ENCODE assay signal across 11 cellular contexts in the genomic region with DNA sequence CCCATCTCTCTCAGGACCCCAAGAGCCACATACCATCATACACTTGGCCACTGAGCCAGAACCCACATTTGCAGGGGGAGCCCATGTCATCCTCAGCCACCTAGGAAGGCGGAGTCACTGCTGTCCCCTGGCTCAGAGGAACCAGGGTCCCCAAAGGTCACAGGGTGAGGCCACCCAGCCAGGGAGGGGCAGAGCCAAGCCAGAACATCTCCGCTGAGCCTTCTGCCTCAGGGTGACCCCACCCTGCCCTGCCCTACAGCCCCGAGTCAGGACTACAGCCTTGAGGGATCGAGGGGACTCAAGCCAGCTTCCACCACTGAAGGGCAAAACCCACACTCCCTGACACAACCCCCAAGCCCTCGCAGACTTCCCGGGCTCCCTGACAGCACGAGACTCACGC. TPM values are rescaled to one million over a fixed set of nuclear protein-coding genes. Genes with fewer than 3 reads are reported as not detected.
DNase-seq lines count a peak whose midpoint lies in the region; ATAC-seq and TF ChIP-seq lines count a peak whose summit lies in the region.
"Had no signal": no experiment of that assay in that cellular context is flagged by ENCODE, and none has a peak within 500 bp of the region (broad histone marks: within the 10 kb centered on the region; RNA-seq: fewer than 3 reads in every experiment).

No MANE protein-coding gene starts in this region.

- no peaks in the 10 kb centered on the region for H3K36me3 Mint-ChIP-seq in GM23338 (ENCODE audit: low read depth)
- H3K36me3 Mint-ChIP-seq in stimulated activated naive B cell treated with anti-CD40 and anti-IgM and Interleukin-4, amounts not matched to agents 10 μg/mL and 1 μg/mL and 100 μg/mL, for 72 hours, result peaks cover 5 to 17% of the 10 kb centered on the region in 2 donors

- H3F3A ChIP-seq in GM23338 (replicated peaks; ENCODE audit: low read depth), result peaks cover 16% of the 10 kb centered on the region; the same call in 1 of the 2 replicates

- no peaks in the 10 kb centered on the region for H4K20me1 ChIP-seq in GM23338 (replicated peaks; ENCODE audit: insufficient read depth)

- no peaks in the 10 kb centered on the region for H3K27me3 ChIP-seq in GM23338 (ENCODE audit: insufficient read depth)
- no peaks in the 10 kb centered on the region for H3K27me3 ChIP-seq in esophagus squamous epithelium

- peaks cover 17% of the 10 kb centered on the region for H3K27me3 Mint-ChIP-seq in GM23338 (ENCODE audit: insufficient read depth, low read depth, poor library complexity)
- no peaks in the 10 kb centered on the region for H3K27me3 Mint-ChIP-seq in stimulated activated naive B cell treated with anti-CD40 and anti-IgM and Interleukin-4, amounts not matched to agents 10 μg/mL and 1 μg/mL and 100 μg/mL, for 72 hours

- H3K9me3 Mint-ChIP-seq in GM23338, result no peaks in the 10 kb centered on the region
- H3K9me3 Mint-ChIP-seq in stimulated activated naive B cell treated with anti-CD40 and anti-IgM and Interleukin-4, amounts not matched to agents 10 μg/mL and 1 μg/mL and 100 μg/mL, for 72 hours, result no peaks in the 10 kb centered on the region

- WGBS in esophagus squamous epithelium, 2 donors, result 84% methylated on average over 6 of the region's 8 CpGs; no CpG with 5 or more reads in 1 of the 2 donors

- no peak overlapping the region for H3K4me3 ChIP-seq in GM23338
- H3K4me3 ChIP-seq in esophagus squamous epithelium, result peak overlapping the region in 1 of 4 donors; percentile 37

- DNase-seq in GM23338 (ENCODE audit: low spot score) (no peak), esophagus squamous epithelium (lab: John Stamatoyannopoulos, UW) (no peak), RKO (ENCODE audit: low spot score) (no peak), caudate nucleus (lab: John Stamatoyannopoulos, UW) (no peak)
- no peak for DNase-seq in stimulated activated naive B cell treated with anti-CD40 and anti-IgM and Interleukin-4, amounts not matched to agents 10 μg/mL and 1 μg/mL and 100 μg/mL, for 72 hours
- DNase-seq: activated naive CD4-positive, alpha-beta T cell treated with anti-CD3 and anti-CD28 coated beads, Interleukin-2, amount 50 U/mL, for 16 hours; effector CD8-positive, alpha-beta T cell; hippocampal formation; NCI-H446 treated with DMSO at 0.1 percent for 48 hours had no signal

- no peak overlapping the region for H3K4me3 Mint-ChIP-seq in GM23338
- H3K4me3 Mint-ChIP-seq in stimulated activated naive B cell treated with anti-CD40 and anti-IgM and Interleukin-4, amounts not matched to agents 10 μg/mL and 1 μg/mL and 100 μg/mL, for 72 hours, result peak overlapping the region; percentile 65 to 69

- ATAC-seq in GM23338 (no peak), GM19455 (IDR thresholded peaks at IDR 0.05; ENCODE audit: unreplicated experiment) (no peak)
- no peak for ATAC-seq in stimulated activated naive B cell treated with anti-CD40 and anti-IgM and Interleukin-4, amounts not matched to agents 10 μg/mL and 1 μg/mL and 100 μg/mL, for 72 hours (replicated peaks)

- no peaks in the 10 kb centered on the region for H3K9me2 ChIP-seq in GM23338 (ENCODE audit: insufficient read depth)

- H3K27ac Mint-ChIP-seq in GM23338, result peak overlapping the region; percentile 72; the same call in 1 of the 2 replicates
- H3K27ac Mint-ChIP-seq in stimulated activated naive B cell treated with anti-CD40 and anti-IgM and Interleukin-4, amounts not matched to agents 10 μg/mL and 1 μg/mL and 100 μg/mL, for 72 hours, result peak overlapping the region; percentile 82

- H3K27ac ChIP-seq in GM23338 (ENCODE audit: low read depth) (peak overlapping the region; percentile 19; the same call in 1 of the 2 replicates), VCaP (peak overlapping the region; percentile 22; the same call in 1 of the 2 replicates), esophagus squamous epithelium (peak overlapping the region; percentile 87 to 93 (median 90)), caudate nucleus (ENCODE audit: low read depth, low read length) (no peak overlapping the region)

- peaks cover 57% of the 10 kb centered on the region for H3K4me1 Mint-ChIP-seq in GM23338
- peaks cover 40 to 47% of the 10 kb centered on the region in 2 donors for H3K4me1 Mint-ChIP-seq in stimulated activated naive B cell treated with anti-CD40 and anti-IgM and Interleukin-4, amounts not matched to agents 10 μg/mL and 1 μg/mL and 100 μg/mL, for 72 hours

- H2AFZ ChIP-seq in GM23338, result no peak overlapping the region

- TF ChIP-seq POLR2A in esophagus squamous epithelium (IDR thresholded peaks at IDR 0.05), result no peak

- peaks cover 41% of the 10 kb centered on the region for H3K79me2 ChIP-seq in GM23338 (replicated peaks; ENCODE audit: insufficient read depth)

- H3K4me1 ChIP-seq in GM23338 (ENCODE audit: insufficient read depth), result peaks cover 35% of the 10 kb centered on the region
- peaks cover 59 to 100% (median 73%) of the 10 kb centered on the region in 3 donors for H3K4me1 ChIP-seq in esophagus squamous epithelium

- TF ChIP-seq CTCF in GM23338 (conservative IDR thresholded peaks at IDR 0.05; ENCODE audit: low read depth in 2 of 2), result no peak
- no peak for TF ChIP-seq CTCF in VCaP (conservative IDR thresholded peaks at IDR 0.05)
- no peak for TF ChIP-seq CTCF in esophagus squamous epithelium (IDR thresholded peaks at IDR 0.05)

- intact Hi-C loops in esophagus squamous epithelium (cut with DNase I), result no loop called here

- no peaks in the 10 kb centered on the region for H3K9me3 ChIP-seq in esophagus squamous epithelium

- no peaks in the 10 kb centered on the region for H3K36me3 ChIP-seq in GM23338 (ENCODE audit: insufficient read depth)
- H3K36me3 ChIP-seq in esophagus squamous epithelium, result peaks cover 0 to 32% (median 0%) of the 10 kb centered on the region in 3 donors

- H3K4me2 ChIP-seq in GM23338, result no peak overlapping the region

RNA-seq across cellular contexts. Expression of gene PIEZO1, which starts 17.5 kb away (rescaled TPM):
- 56.2 and 70.1 TPM in 2 replicates for total RNA-seq in GM23338 (2014; rRNA removed; shearing (Covaris generic))
- polyA plus RNA-seq in GM23338 (2016; fragmentation: Nextera tagmentation; extraction: Ambion mirVana), result 29.6 and 30.4 TPM in 2 replicates
- 100 to 1,000 TPM in 2 of 4 donors, 10 to 100 TPM in 2; 46.0 to 131 (median 103) TPM for total RNA-seq in esophagus squamous epithelium

RNA-seq across cellular contexts. Expression of gene CDT1, which starts 36.0 kb away (rescaled TPM):
- 114 and 187 TPM in 2 replicates for total RNA-seq in GM23338 (2014; rRNA removed; shearing (Covaris generic))
- 32.6 and 36.1 TPM in 2 replicates for polyA plus RNA-seq in GM23338 (2016; fragmentation: Nextera tagmentation; extraction: Ambion mirVana)
- total RNA-seq in esophagus squamous epithelium, result 10 to 100 TPM in 3 of 4 donors, 1 to 10 TPM in 1; 7.7 to 20.7 (median 11.2) TPM

RNA-seq across cellular contexts. Expression of gene APRT, which starts 44.2 kb away (rescaled TPM):
- total RNA-seq in GM23338 (2014; rRNA removed; shearing (Covaris generic)), result 250 and 258 TPM in 2 replicates
- polyA plus RNA-seq in GM23338 (2016; fragmentation: Nextera tagmentation; extraction: Ambion mirVana), result 522 and 536 TPM in 2 replicates
- total RNA-seq in esophagus squamous epithelium, result 100 to 1,000 TPM; 186 to 314 (median 250) TPM
